ENCODE assay signal across 17 cellular contexts in genomic region chr10:4617626-4618025, GRCh38.
A peak's percentile ranks its signal among the peaks of the same experiment; 100 is the strongest.
DNase-seq lines count a peak whose midpoint lies in the region; ATAC-seq lines count a peak whose summit lies in the region.
"Had no signal": no experiment of that assay in that cellular context is flagged by ENCODE, and none has a peak within 500 bp of the region (broad histone marks: within the 10 kb centered on the region; RNA-seq: fewer than 3 reads in every experiment).

No MANE protein-coding gene starts in this region.

- DNase-seq in fibroblast of peridontal ligament (ENCODE audit: extremely low read depth) (peak; percentile 35), UCSD-AML1 (lab: John Stamatoyannopoulos, UW; ENCODE audit: unreplicated experiment) (no peak)
- DNase-seq: 8988T; AML-193; Caco-2; CD8-positive, alpha-beta memory T cell; DND-41; GDM1; HCEC 1CT; HFFc6; Karpas-422 had no signal

- ATAC-seq in GM18502 (IDR thresholded peaks at IDR 0.05; ENCODE audit: poor library complexity, unreplicated experiment), result peak; percentile 55
- ATAC-seq in HG02759 (IDR thresholded peaks at IDR 0.05; ENCODE audit: unreplicated experiment), result peak; percentile 57
- peak; percentile 52 for ATAC-seq in HG03469 (IDR thresholded peaks at IDR 0.05; ENCODE audit: unreplicated experiment)
- no peak for ATAC-seq in HG03460 (IDR thresholded peaks at IDR 0.05; ENCODE audit: unreplicated experiment)
- no peak for ATAC-seq in GM21367 (IDR thresholded peaks at IDR 0.05; ENCODE audit: unreplicated experiment)
- ATAC-seq: K562 had no signal

Comparison
In these comparisons a context has a peak if more than half of its experiments do, and no peak if none do; other contexts are left out.
1. ATAC-seq: peak in GM18502 (single experiment), HG02759 (single experiment) and HG03469 (single experiment); none in HG03460 (single experiment) and GM21367 (single experiment).